25 cellular contexts compared by ENCODE assay signal in the genomic region with DNA sequence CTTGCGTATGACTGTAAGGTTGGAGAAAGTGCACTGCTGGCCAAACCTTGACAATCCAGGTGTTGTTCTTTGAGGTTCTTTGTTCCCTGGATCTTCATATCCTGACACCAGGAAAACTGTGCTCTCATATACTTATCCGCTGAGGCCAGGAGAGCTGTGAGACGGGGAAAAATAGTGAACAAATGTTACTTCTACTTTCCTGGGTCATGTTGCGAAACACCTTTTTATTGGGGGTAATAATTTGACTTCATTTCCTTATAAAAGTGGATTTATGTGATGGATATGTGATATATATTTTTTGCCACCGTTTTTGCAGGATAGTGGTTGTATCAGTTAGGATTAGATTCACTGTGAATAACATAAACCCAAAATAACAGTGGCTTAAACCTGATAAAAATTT.
"Had no signal": no experiment of that assay in that cellular context is flagged by ENCODE, and none has a peak within 500 bp of the region (broad histone marks: within the 10 kb centered on the region; RNA-seq: fewer than 3 reads in every experiment).

No MANE protein-coding gene starts in this region.

- DNase-seq: activated B cell treated with CpG ODN at 0.5 μM for 24 hours; activated CD4-positive, alpha-beta T cell treated with anti-CD3 and anti-CD28 coated beads, Interleukin-2, amount 50 U/mL, for 1 hour; activated CD8-positive, alpha-beta T cell treated with anti-CD3 and anti-CD28 coated beads for 36 hours; activated gamma-delta T cell treated with Interleukin-2 at 50 U/mL for 16 hours; activated naive CD4-positive, alpha-beta T cell treated with anti-CD3 and anti-CD28 coated beads, Interleukin-2, amount 50 U/mL, for 16 hours; activated T-cell treated with anti-CD3 and anti-CD28 coated beads, Interleukin-2, amount 50 U/mL, for 4 hours; amygdala; gastrocnemius medialis; glutamatergic neuron; islet precursor cell; left ventricle myocardium inferior; naive B cell; psoas muscle; stimulated activated naive CD8-positive, alpha-beta T cell treated with anti-CD3 and anti-CD28 coated beads, Interleukin-15, Interleukin-2, amounts not matched to agents 100 U/mL and 50 U/mL, for 24 hours; T-helper 1 cell; testis; transverse colon; uterus had no signal

- H3K9me3 ChIP-seq: esophagus muscularis mucosa, gastrocnemius medialis, left ventricle myocardium inferior, psoas muscle, testis, transverse colon, uterus had no signal

- H3K27ac ChIP-seq: esophagus muscularis mucosa, gastrocnemius medialis, left ventricle myocardium inferior, parathyroid adenoma, psoas muscle, testis, transverse colon, uterus had no signal

- H2AFZ ChIP-seq: parathyroid adenoma had no signal

- H3K4me1 Mint-ChIP-seq: activated B cell treated with CpG ODN at 0.5 μM for 24 hours; activated T-helper 17 cell treated with anti-CD3 and anti-CD28 coated beads, Interleukin-2, amount 50 U/mL, for 72 hours; central memory CD8-positive, alpha-beta T cell had no signal

- H3K79me2 ChIP-seq: parathyroid adenoma had no signal

- H3K36me3 Mint-ChIP-seq: naive B cell had no signal

- H3K9me3 Mint-ChIP-seq: activated CD8-positive, alpha-beta T cell treated with anti-CD3 and anti-CD28 coated beads for 36 hours; activated T-cell treated with anti-CD3 and anti-CD28 coated beads, Interleukin-2, amount 50 U/mL, for 4 hours; central memory CD8-positive, alpha-beta T cell; T-helper 2 cell treated with Interferon-gamma antibody and Interleukin-4, amounts not matched to agents 5 μg/mL and 100 μg/mL, for 36 hours had no signal

- H3K4me3 ChIP-seq: esophagus muscularis mucosa, gastrocnemius medialis, left ventricle myocardium inferior, lung, psoas muscle, testis, transverse colon, uterus had no signal

- H3K9ac ChIP-seq: parathyroid adenoma had no signal

- ATAC-seq: activated CD8-positive, alpha-beta T cell treated with anti-CD3 and anti-CD28 coated beads for 36 hours; activated T-cell treated with anti-CD3 and anti-CD28 coated beads, Interleukin-2, amount 50 U/mL, for 4 hours; activated T-helper 17 cell treated with anti-CD3 and anti-CD28 coated beads, Interleukin-2, amount 50 U/mL, for 72 hours; gastrocnemius medialis; psoas muscle; stimulated activated naive CD8-positive, alpha-beta T cell treated with anti-CD3 and anti-CD28 coated beads, Interleukin-15, Interleukin-2, amounts not matched to agents 100 U/mL and 50 U/mL, for 24 hours had no signal

- H3K4me1 ChIP-seq: esophagus muscularis mucosa, gastrocnemius medialis, parathyroid adenoma, psoas muscle, testis, transverse colon, uterus had no signal

- H3K27ac Mint-ChIP-seq: activated B cell treated with CpG ODN at 0.5 μM for 24 hours; activated CD8-positive, alpha-beta T cell treated with anti-CD3 and anti-CD28 coated beads for 36 hours; activated T-helper 17 cell treated with anti-CD3 and anti-CD28 coated beads, Interleukin-2, amount 50 U/mL, for 72 hours; dendritic cell treated with granulocyte-macrophage colony-stimulating factor and Interleukin-4, amounts not matched to agents 40 ng/mL and 50 ng/mL, for 4 days; naive B cell; T-helper 2 cell treated with Interferon-gamma antibody and Interleukin-4, amounts not matched to agents 5 μg/mL and 100 μg/mL, for 36 hours had no signal

- H3K36me3 ChIP-seq: esophagus muscularis mucosa, gastrocnemius medialis, left ventricle myocardium inferior, transverse colon, uterus had no signal

- H3K4me3 Mint-ChIP-seq: activated B cell treated with CpG ODN at 0.5 μM for 24 hours; activated CD8-positive, alpha-beta T cell treated with anti-CD3 and anti-CD28 coated beads for 36 hours; activated T-cell treated with anti-CD3 and anti-CD28 coated beads, Interleukin-2, amount 50 U/mL, for 4 hours; activated T-helper 17 cell treated with anti-CD3 and anti-CD28 coated beads, Interleukin-2, amount 50 U/mL, for 72 hours; central memory CD8-positive, alpha-beta T cell; dendritic cell treated with granulocyte-macrophage colony-stimulating factor and Interleukin-4, amounts not matched to agents 40 ng/mL and 50 ng/mL, for 4 days; naive B cell; T-helper 2 cell treated with Interferon-gamma antibody and Interleukin-4, amounts not matched to agents 5 μg/mL and 100 μg/mL, for 36 hours had no signal

- H3K27me3 Mint-ChIP-seq: activated B cell treated with CpG ODN at 0.5 μM for 24 hours; activated CD8-positive, alpha-beta T cell treated with anti-CD3 and anti-CD28 coated beads for 36 hours; activated T-helper 17 cell treated with anti-CD3 and anti-CD28 coated beads, Interleukin-2, amount 50 U/mL, for 72 hours; central memory CD8-positive, alpha-beta T cell; dendritic cell treated with granulocyte-macrophage colony-stimulating factor and Interleukin-4, amounts not matched to agents 40 ng/mL and 50 ng/mL, for 4 days; naive B cell had no signal

- H3K27me3 ChIP-seq: esophagus muscularis mucosa, gastrocnemius medialis, testis, transverse colon, uterus had no signal
